ENCODE assay signal across 1 cellular context in genomic region chr17:82242977-82243647, GRCh38.
TF ChIP-seq lines count a peak whose summit lies in the region.

No MANE protein-coding gene starts in this region.

TF ChIP-seq in GM23338, 12 proteins besides CTCF, POLR2A, EP300 and RAD21 (continued from another document):
- TF ChIP-seq, protein P1, sequence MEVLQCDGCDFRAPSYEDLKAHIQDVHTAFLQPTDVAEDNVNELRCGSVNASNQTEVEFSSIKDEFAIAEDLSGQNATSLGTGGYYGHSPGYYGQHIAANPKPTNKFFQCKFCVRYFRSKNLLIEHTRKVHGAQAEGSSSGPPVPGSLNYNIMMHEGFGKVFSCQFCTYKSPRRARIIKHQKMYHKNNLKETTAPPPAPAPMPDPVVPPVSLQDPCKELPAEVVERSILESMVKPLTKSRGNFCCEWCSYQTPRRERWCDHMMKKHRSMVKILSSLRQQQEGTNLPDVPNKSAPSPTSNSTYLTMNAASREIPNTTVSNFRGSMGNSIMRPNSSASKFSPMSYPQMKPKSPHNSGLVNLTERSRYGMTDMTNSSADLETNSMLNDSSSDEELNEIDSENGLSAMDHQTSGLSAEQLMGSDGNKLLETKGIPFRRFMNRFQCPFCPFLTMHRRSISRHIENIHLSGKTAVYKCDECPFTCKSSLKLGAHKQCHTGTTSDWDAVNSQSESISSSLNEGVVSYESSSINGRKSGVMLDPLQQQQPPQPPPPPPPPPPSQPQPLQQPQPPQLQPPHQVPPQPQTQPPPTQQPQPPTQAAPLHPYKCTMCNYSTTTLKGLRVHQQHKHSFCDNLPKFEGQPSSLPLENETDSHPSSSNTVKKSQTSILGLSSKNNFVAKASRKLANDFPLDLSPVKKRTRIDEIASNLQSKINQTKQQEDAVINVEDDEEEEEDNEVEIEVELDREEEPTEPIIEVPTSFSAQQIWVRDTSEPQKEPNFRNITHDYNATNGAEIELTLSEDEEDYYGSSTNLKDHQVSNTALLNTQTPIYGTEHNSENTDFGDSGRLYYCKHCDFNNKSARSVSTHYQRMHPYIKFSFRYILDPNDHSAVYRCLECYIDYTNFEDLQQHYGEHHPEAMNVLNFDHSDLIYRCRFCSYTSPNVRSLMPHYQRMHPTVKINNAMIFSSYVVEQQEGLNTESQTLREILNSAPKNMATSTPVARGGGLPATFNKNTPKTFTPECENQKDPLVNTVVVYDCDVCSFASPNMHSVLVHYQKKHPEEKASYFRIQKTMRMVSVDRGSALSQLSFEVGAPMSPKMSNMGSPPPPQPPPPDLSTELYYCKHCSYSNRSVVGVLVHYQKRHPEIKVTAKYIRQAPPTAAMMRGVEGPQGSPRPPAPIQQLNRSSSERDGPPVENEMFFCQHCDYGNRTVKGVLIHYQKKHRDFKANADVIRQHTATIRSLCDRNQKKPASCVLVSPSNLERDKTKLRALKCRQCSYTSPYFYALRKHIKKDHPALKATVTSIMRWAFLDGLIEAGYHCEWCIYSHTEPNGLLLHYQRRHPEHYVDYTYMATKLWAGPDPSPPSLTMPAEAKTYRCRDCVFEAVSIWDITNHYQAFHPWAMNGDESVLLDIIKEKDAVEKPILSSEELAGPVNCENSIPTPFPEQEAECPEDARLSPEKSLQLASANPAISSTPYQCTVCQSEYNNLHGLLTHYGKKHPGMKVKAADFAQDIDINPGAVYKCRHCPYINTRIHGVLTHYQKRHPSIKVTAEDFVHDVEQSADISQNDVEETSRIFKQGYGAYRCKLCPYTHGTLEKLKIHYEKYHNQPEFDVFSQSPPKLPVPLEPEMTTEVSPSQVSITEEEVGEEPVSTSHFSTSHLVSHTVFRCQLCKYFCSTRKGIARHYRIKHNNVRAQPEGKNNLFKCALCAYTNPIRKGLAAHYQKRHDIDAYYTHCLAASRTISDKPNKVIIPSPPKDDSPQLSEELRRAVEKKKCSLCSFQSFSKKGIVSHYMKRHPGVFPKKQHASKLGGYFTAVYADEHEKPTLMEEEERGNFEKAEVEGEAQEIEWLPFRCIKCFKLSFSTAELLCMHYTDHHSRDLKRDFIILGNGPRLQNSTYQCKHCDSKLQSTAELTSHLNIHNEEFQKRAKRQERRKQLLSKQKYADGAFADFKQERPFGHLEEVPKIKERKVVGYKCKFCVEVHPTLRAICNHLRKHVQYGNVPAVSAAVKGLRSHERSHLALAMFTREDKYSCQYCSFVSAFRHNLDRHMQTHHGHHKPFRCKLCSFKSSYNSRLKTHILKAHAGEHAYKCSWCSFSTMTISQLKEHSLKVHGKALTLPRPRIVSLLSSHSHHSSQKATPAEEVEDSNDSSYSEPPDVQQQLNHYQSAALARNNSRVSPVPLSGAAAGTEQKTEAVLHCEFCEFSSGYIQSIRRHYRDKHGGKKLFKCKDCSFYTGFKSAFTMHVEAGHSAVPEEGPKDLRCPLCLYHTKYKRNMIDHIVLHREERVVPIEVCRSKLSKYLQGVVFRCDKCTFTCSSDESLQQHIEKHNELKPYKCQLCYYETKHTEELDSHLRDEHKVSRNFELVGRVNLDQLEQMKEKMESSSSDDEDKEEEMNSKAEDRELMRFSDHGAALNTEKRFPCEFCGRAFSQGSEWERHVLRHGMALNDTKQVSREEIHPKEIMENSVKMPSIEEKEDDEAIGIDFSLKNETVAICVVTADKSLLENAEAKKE (CRISPR knock-in tag; IDR thresholded peaks at IDR 0.05), result no peak
